ENCODE assay signal across 9 cellular contexts in genomic region chr2:127108090-127108523, GRCh38.
DNase-seq lines count a peak whose midpoint lies in the region; ATAC-seq and TF ChIP-seq lines count a peak whose summit lies in the region.
"Had no signal": no experiment of that assay in that cellular context is flagged by ENCODE, and none has a peak within 500 bp of the region (broad histone marks: within the 10 kb centered on the region; RNA-seq: fewer than 3 reads in every experiment).

No MANE protein-coding gene starts in this region.

- TF ChIP-seq CTCF in GM20000 (IDR thresholded peaks at IDR 0.05; ENCODE audit: extremely low read depth, missing control alignments): no peak
- TF ChIP-seq CTCF in VCaP (conservative IDR thresholded peaks at IDR 0.05): no peak

- DNase-seq in GM20000 (ENCODE audit: low spot score) (peak; percentile 11), retina (peak; percentile 38), NCI-H345 treated with DMSO at 0.1 percent for 48 hours (lab: John Stamatoyannopoulos, UW; ENCODE audit: unreplicated experiment) (no peak), NAMALWA (ENCODE audit: low spot score) (no peak)
- DNase-seq: NCI-H2029 treated with DMSO at 0.1 percent for 48 hours had no signal

- ATAC-seq in HG03442 (IDR thresholded peaks at IDR 0.05; ENCODE audit: unreplicated experiment) (no peak), GM21423 (IDR thresholded peaks at IDR 0.05; ENCODE audit: unreplicated experiment) (no peak)

- H3K4me3 ChIP-seq in iPS-11a (ENCODE audit: low read depth, low read length): peak overlapping the region; percentile 41

- H3K27ac ChIP-seq in VCaP: peak overlapping the region; percentile 92

Comparison
In these comparisons a context has a peak if more than half of its experiments do, and no peak if none do; other contexts are left out.
1. DNase-seq: peak in GM20000 (single experiment) and retina (single experiment); none in NCI-H345 treated with DMSO at 0.1 percent for 48 hours (single experiment) and NAMALWA (single experiment).